In the genomic region with DNA sequence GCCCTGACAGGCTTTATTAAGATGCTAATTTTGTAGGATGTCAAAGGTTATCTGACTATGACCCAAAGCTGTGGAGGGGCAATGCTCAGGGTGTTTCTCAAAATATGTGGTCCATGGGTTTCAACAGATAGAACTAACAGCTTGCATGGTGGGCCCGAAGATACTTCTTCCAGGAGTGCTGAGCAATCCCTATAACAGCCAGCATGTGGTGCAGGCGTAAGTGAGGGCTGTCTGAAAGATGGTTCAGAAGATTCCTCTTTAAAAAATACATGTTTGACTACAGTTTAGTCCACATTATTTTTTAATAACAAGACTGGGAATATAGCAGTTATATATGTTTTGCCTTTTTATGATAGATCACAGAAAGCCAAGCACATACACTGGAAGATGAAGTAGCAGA, we compare ENCODE assay signal across 17 cellular contexts. TPM values are rescaled to one million over a fixed set of nuclear protein-coding genes. Genes with fewer than 3 reads are reported as not detected.
DNase-seq lines count a peak whose midpoint lies in the region; ATAC-seq and TF ChIP-seq lines count a peak whose summit lies in the region.
"Had no signal": no experiment of that assay in that cellular context is flagged by ENCODE, and none has a peak within 500 bp of the region (broad histone marks: within the 10 kb centered on the region; RNA-seq: fewer than 3 reads in every experiment).

No MANE protein-coding gene starts in this region.

- H3K27me3 ChIP-seq in heart right ventricle (peaks cover 0 to 29% (median 16%) of the 10 kb centered on the region in 7 donors), OCI-LY1 (ENCODE audit: insufficient read depth, low read length) (no peaks in the 10 kb centered on the region), gastroesophageal sphincter (peaks cover 30% of the 10 kb centered on the region)

- H3K4me1 ChIP-seq in heart right ventricle (peaks cover 0 to 5% (median 0%) of the 10 kb centered on the region in 9 donors), OCI-LY1 (ENCODE audit: insufficient read depth, low read length, severe bottlenecking) (no peaks in the 10 kb centered on the region), gastroesophageal sphincter (no peaks in the 10 kb centered on the region)

- no peaks in the 10 kb centered on the region for H3K36me3 ChIP-seq in heart right ventricle
- no peaks in the 10 kb centered on the region for H3K36me3 ChIP-seq in OCI-LY1 (ENCODE audit: insufficient read depth, low read length)
- H3K36me3 ChIP-seq in gastroesophageal sphincter = no peaks in the 10 kb centered on the region

- no peaks in the 10 kb centered on the region for H3F3A ChIP-seq in OCI-LY1 (ENCODE audit: insufficient read depth, low read length)

- H3K4me2 ChIP-seq in OCI-LY1 (ENCODE audit: low read length) = no peak overlapping the region

- no peak overlapping the region for H2AFZ ChIP-seq in OCI-LY1 (ENCODE audit: low read length)

- intact Hi-C loops in heart right ventricle (cut with DNase I) = no loop called here
- intact Hi-C loops in Right ventricle myocardium superior (cut with DNase I) = no loop called here

- no peak for ATAC-seq in heart right ventricle
- ATAC-seq in Right ventricle myocardium superior (ENCODE audit: poor library complexity) = no peak
- no peak for ATAC-seq in gastroesophageal sphincter
- ATAC-seq: esophagus mucosa; stimulated activated naive CD8-positive, alpha-beta T cell treated with anti-CD3 and anti-CD28 coated beads, Interleukin-15, amount 100 ng/mL, for 72 hours had no signal

- H3K79me2 ChIP-seq in OCI-LY1 (ENCODE audit: insufficient read depth, low read length) = no peaks in the 10 kb centered on the region

- no peaks in the 10 kb centered on the region for H4K20me1 ChIP-seq in OCI-LY1 (ENCODE audit: insufficient read depth, low read length)

- H3K27ac ChIP-seq in heart right ventricle (no peak overlapping the region), OCI-LY1 (ENCODE audit: low read depth, low read length, poor library complexity, severe bottlenecking) (no peak overlapping the region), gastroesophageal sphincter (no peak overlapping the region)

- WGBS in heart right ventricle, 2 donors = 44 to 65% methylated on average over 2 of the region's 2 CpGs
- 63% methylated on average over 2 of the region's 2 CpGs; no CpG with 5 or more reads in 1 of the 2 donors for WGBS in gastroesophageal sphincter (ENCODE audit: low coverage in 1 of 2), 2 donors

- TF ChIP-seq CTCF in heart right ventricle (IDR thresholded peaks at IDR 0.05) = peak in 5 of 9 donors; percentile 13 to 41 (median 22)
- TF ChIP-seq CTCF in OCI-LY1 (IDR thresholded peaks at IDR 0.05; ENCODE audit: low read length) = peak; percentile 27; the same call in 1 of the 2 replicates
- peak; percentile 26 for TF ChIP-seq CTCF in epithelial cell of esophagus (IDR thresholded peaks at IDR 0.05; ENCODE audit: insufficient read depth, low read depth, low read length, missing control alignments)
- peak in 1 of 4 experiments; percentile 10 for TF ChIP-seq CTCF in gastroesophageal sphincter (IDR thresholded peaks at IDR 0.05)

- no peak for TF ChIP-seq POLR2A in gastroesophageal sphincter (IDR thresholded peaks at IDR 0.05)

- H3K4me3 ChIP-seq in heart right ventricle (no peak overlapping the region), OCI-LY1 (ENCODE audit: low read depth, low read length, poor library complexity, severe bottlenecking) (no peak overlapping the region), epithelial cell of esophagus (ENCODE audit: low read length) (no peak overlapping the region), gastroesophageal sphincter (no peak overlapping the region)

- no peaks in the 10 kb centered on the region for H3K9me2 ChIP-seq in OCI-LY1 (ENCODE audit: low read depth, low read length)

- H3K9ac ChIP-seq in OCI-LY1 (ENCODE audit: low read length) = no peak overlapping the region

- H3K9me3 ChIP-seq in heart right ventricle (no peaks in the 10 kb centered on the region), OCI-LY1 (ENCODE audit: low read length) (no peaks in the 10 kb centered on the region), gastroesophageal sphincter (no peaks in the 10 kb centered on the region)

- no peak for DNase-seq in heart right ventricle
- no peak for DNase-seq in Right ventricle myocardium superior
- no peak for DNase-seq in epithelial cell of esophagus (ENCODE audit: low read depth)
- DNase-seq in activated CD4-positive, CD25-positive, alpha-beta regulatory T cell (lab: John Stamatoyannopoulos, UW) = no peak
- DNase-seq in iPS-NIHi11 (ENCODE audit: low spot score) = no peak
- DNase-seq in T-helper 9 cell = no peak
- DNase-seq: activated CD4-positive, alpha-beta T cell treated with anti-CD3 and anti-CD28 coated beads for 1 hour; activated naive CD8-positive, alpha-beta T cell treated with anti-CD3 and anti-CD28 coated beads for 36 hours; activated T-cell treated with anti-CD3 and anti-CD28 coated beads for 4 hours; midbrain; NCI-H2227 treated with DMSO at 0.1 percent for 48 hours; occipital lobe; small intestine; stimulated activated naive CD8-positive, alpha-beta T cell treated with anti-CD3 and anti-CD28 coated beads, Interleukin-15, amount 100 ng/mL, for 72 hours had no signal

- TF ChIP-seq EP300 in gastroesophageal sphincter (IDR thresholded peaks at IDR 0.05) = no peak

RNA-seq across cellular contexts. Expression of gene SCG3, which starts 7.6 kb away (rescaled TPM):
- total RNA-seq in heart right ventricle (under 1 TPM in 1 of 10 donors, not detected in 9; 0.13 TPM), Right ventricle myocardium superior (not detected), gastroesophageal sphincter (under 1 TPM in 3 of 4 donors, not detected in 1; 0.31 to 0.54 (median 0.54) TPM)
- under 1 TPM in 1 of 2 donors, not detected in 1; 0.04 TPM for polyA plus RNA-seq in heart right ventricle
- total RNA-seq: activated naive CD8-positive, alpha-beta T cell treated with anti-CD3 and anti-CD28 coated beads for 36 hours; esophagus mucosa had no signal

RNA-seq across cellular contexts. Expression of gene LYSMD2, which starts 48.6 kb away (rescaled TPM):
- total RNA-seq in heart right ventricle (1 to 10 TPM; 1.7 to 8.6 (median 3.9) TPM), Right ventricle myocardium superior (4.3 TPM), gastroesophageal sphincter (10 to 100 TPM in 3 of 4 donors, 1 to 10 TPM in 1; 8.9 to 27.9 (median 14.0) TPM)
- 1 to 10 TPM; 5.0 to 8.6 TPM for polyA plus RNA-seq in heart right ventricle
